In the genomic region with DNA sequence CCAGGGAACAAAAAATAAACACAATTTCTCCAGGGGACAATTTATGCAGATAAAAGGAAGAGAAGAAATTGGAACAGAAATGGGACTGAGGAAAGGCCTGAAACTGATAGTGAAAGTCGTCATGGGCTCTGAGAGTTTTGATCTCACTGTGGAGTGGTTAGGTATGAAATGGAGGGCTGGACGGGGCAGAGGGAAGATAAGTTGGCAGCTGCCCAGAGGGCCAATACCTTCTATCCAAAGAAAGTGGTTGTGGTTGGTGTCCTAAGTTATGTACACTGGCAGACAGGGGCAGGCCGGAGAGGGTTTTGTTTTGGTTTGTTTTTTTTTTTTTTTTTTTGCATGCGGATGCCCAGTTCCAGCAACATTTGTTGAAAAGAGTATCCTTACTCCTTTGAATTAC, we compare ENCODE assay signal across 17 cellular contexts.
"Had no signal": no experiment of that assay in that cellular context is flagged by ENCODE, and none has a peak within 500 bp of the region (broad histone marks: within the 10 kb centered on the region; RNA-seq: fewer than 3 reads in every experiment).

No MANE protein-coding gene starts in this region.

- ATAC-seq: gastrocnemius medialis; heart right ventricle; natural killer cell; sciatic nerve; stimulated activated effector memory CD8-positive, alpha-beta T cell treated with anti-CD3 and anti-CD28 coated beads, Interleukin-12 subunit alpha, Interleukin-12 subunit beta, amount 100 ng/mL, for 72 hours; T-helper 17 cell; upper lobe of right lung; WTC11 had no signal

- H3K36me3 ChIP-seq: gastrocnemius medialis, heart right ventricle, neutrophil, thoracic aorta, upper lobe of right lung had no signal

- H3K27ac Mint-ChIP-seq: activated T-helper 1 cell treated with anti-CD3 and anti-CD28 coated beads, Interleukin-12 subunit alpha, Interleukin-12 subunit beta, Interleukin-2, Interleukin-4 antibody, amounts not matched to agents 30 ng/mL and 10 ng/mL and 1 ng/mL, durations not matched to agents 14 hours and 24 hours and 36 hours; memory B cell; natural killer cell; stimulated activated effector memory CD8-positive, alpha-beta T cell treated with anti-CD3 and anti-CD28 coated beads, Interleukin-12 subunit alpha, Interleukin-12 subunit beta, amount 100 ng/mL, for 72 hours; T-helper 17 cell; WTC11 had no signal

- H3K4me3 Mint-ChIP-seq: activated T-helper 1 cell treated with anti-CD3 and anti-CD28 coated beads, Interleukin-12 subunit alpha, Interleukin-12 subunit beta, Interleukin-2, Interleukin-4 antibody, amounts not matched to agents 30 ng/mL and 10 ng/mL and 1 ng/mL, durations not matched to agents 14 hours and 24 hours and 36 hours; memory B cell; natural killer cell; stimulated activated effector memory CD8-positive, alpha-beta T cell treated with anti-CD3 and anti-CD28 coated beads, Interleukin-12 subunit alpha, Interleukin-12 subunit beta, amount 100 ng/mL, for 72 hours; T-helper 17 cell; WTC11 had no signal

- H3K4me1 Mint-ChIP-seq: stimulated activated effector memory CD8-positive, alpha-beta T cell treated with anti-CD3 and anti-CD28 coated beads, Interleukin-12 subunit alpha, Interleukin-12 subunit beta, amount 100 ng/mL, for 72 hours; T-helper 17 cell had no signal

- DNase-seq: activated CD4-positive, alpha-beta T cell treated with anti-CD3 and anti-CD28 coated beads for 4 hours; activated naive CD4-positive, alpha-beta T cell treated with Interleukin-2 at 50 U/mL for 16 hours; anterior cingulate cortex; cerebellar nuclear complex; gastrocnemius medialis; heart right ventricle; natural killer cell; T-helper 17 cell; upper lobe of right lung had no signal

- H3K27me3 Mint-ChIP-seq: memory B cell, T-helper 17 cell had no signal

- H3K36me3 Mint-ChIP-seq: stimulated activated effector memory CD8-positive, alpha-beta T cell treated with anti-CD3 and anti-CD28 coated beads, Interleukin-12 subunit alpha, Interleukin-12 subunit beta, amount 100 ng/mL, for 72 hours had no signal

- H3K9me3 ChIP-seq: gastrocnemius medialis, neutrophil, thoracic aorta, upper lobe of right lung had no signal

- H3K27ac ChIP-seq: epithelial cell of prostate, gastrocnemius medialis, heart right ventricle, neutrophil, thoracic aorta, upper lobe of right lung had no signal

- H3K4me1 ChIP-seq: upper lobe of right lung had no signal

- H3K27me3 ChIP-seq: gastrocnemius medialis, heart right ventricle, neutrophil, upper lobe of right lung had no signal

- H3K4me3 ChIP-seq: gastrocnemius medialis, heart right ventricle, thoracic aorta, upper lobe of right lung had no signal
